Comparison of ENCODE assay signal across 15 cellular contexts in genomic region chrY:19570999-19571398, GRCh38.
DNase-seq lines count a peak whose midpoint lies in the region; ATAC-seq lines count a peak whose summit lies in the region.
"Had no signal": no experiment of that assay in that cellular context is flagged by ENCODE, and none has a peak within 500 bp of the region (broad histone marks: within the 10 kb centered on the region; RNA-seq: fewer than 3 reads in every experiment).

No MANE protein-coding gene starts in this region.

- ATAC-seq in GM18498 (IDR thresholded peaks at IDR 0.05; ENCODE audit: unreplicated experiment) (peak; percentile 39), GM21423 (IDR thresholded peaks at IDR 0.05; ENCODE audit: unreplicated experiment) (peak; percentile 37), HG03457 (IDR thresholded peaks at IDR 0.05; ENCODE audit: unreplicated experiment) (peak; percentile 45)
- ATAC-seq in effector memory CD8-positive, alpha-beta T cell (replicated peaks) = no peak
- ATAC-seq: Right ventricle myocardium inferior had no signal

- DNase-seq in effector memory CD8-positive, alpha-beta T cell = no peak
- no peak for DNase-seq in NAMALWA (ENCODE audit: low spot score)
- DNase-seq in amygdala (lab: John Stamatoyannopoulos, UW) = no peak
- no peak for DNase-seq in pons (ENCODE audit: low spot score)
- no peak for DNase-seq in NCI-H1092 (lab: John Stamatoyannopoulos, UW)
- DNase-seq: foreskin fibroblast; kidney glomerular epithelial cell; spleen; stimulated activated CD8-positive, alpha-beta memory T cell treated with anti-CD3 and anti-CD28 coated beads, Interleukin-4, amount 100 ng/mL, for 48 hours had no signal

- H3K27me3 Mint-ChIP-seq in effector memory CD8-positive, alpha-beta T cell = no peaks in the 10 kb centered on the region

- peaks cover 27 to 83% of the 10 kb centered on the region in 2 donors for H3K4me1 Mint-ChIP-seq in effector memory CD8-positive, alpha-beta T cell (ENCODE audit: low read depth in 2 of 2)
- H3K4me1 Mint-ChIP-seq: neural progenitor cell had no signal

- no peaks in the 10 kb centered on the region for H3K9me3 Mint-ChIP-seq in effector memory CD8-positive, alpha-beta T cell
- H3K9me3 Mint-ChIP-seq: activated naive CD4-positive, alpha-beta T cell treated with anti-CD3 and anti-CD28 coated beads, Interleukin-2, amount 50 U/mL, for 72 hours; neural progenitor cell had no signal

- peak overlapping the region; percentile 62 to 92 for H3K4me3 Mint-ChIP-seq in effector memory CD8-positive, alpha-beta T cell
- H3K4me3 Mint-ChIP-seq: neural progenitor cell had no signal

- peak overlapping the region; percentile 37 to 78 for H3K27ac Mint-ChIP-seq in effector memory CD8-positive, alpha-beta T cell
- H3K27ac Mint-ChIP-seq: neural progenitor cell had no signal

- H3K36me3 Mint-ChIP-seq in effector memory CD8-positive, alpha-beta T cell (ENCODE audit: insufficient read depth) = peaks cover 11% of the 10 kb centered on the region
- H3K36me3 Mint-ChIP-seq: neural progenitor cell had no signal
